1 cellular context compared by ENCODE assay signal in genomic region chr17:18260332-18261145, GRCh38.
TF ChIP-seq lines count a peak whose summit lies in the region.

MIEF2 (plus strand) TSS chr17:18260662; CDS start chr17:18262721, 2,059 bp downstream.

TF ChIP-seq in HepG2, 621 proteins besides CTCF, POLR2A, EP300 and RAD21 (continued from another document and continues in another):
- TF ChIP-seq HMG20A (CRISPR knock-in tag; IDR thresholded peaks at IDR 0.05; ENCODE audit: borderline replicate concordance) (no peak), JUND (CRISPR knock-in tag; IDR thresholded peaks at IDR 0.05) (no peak; the same call in 1 of the 2 replicates), KDM6A (CRISPR knock-in tag; IDR thresholded peaks at IDR 0.05; ENCODE audit: low read depth) (no peak), SNAPC5 (CRISPR knock-in tag; IDR thresholded peaks at IDR 0.05; ENCODE audit: borderline replicate concordance) (no peak), MAF1 (CRISPR knock-in tag; IDR thresholded peaks at IDR 0.05; ENCODE audit: borderline replicate concordance) (no peak; the same call in 1 of the 2 replicates), NFYB (CRISPR knock-in tag; IDR thresholded peaks at IDR 0.05) (peak; percentile 97), ZNF7 (CRISPR knock-in tag; IDR thresholded peaks at IDR 0.05) (no peak), YEATS4 (CRISPR knock-in tag; IDR thresholded peaks at IDR 0.05; ENCODE audit: borderline replicate concordance) (peak; percentile 77), BRF2 (CRISPR knock-in tag; IDR thresholded peaks at IDR 0.05) (no peak), SYNCRIP (IDR thresholded peaks at IDR 0.05; ENCODE audit: insufficient read depth, low read depth, low read length) (no peak), MTERF4 (CRISPR knock-in tag; IDR thresholded peaks at IDR 0.05) (no peak), HDAC1 (CRISPR knock-in tag; IDR thresholded peaks at IDR 0.05) (peak; percentile 72), ZNF230 (CRISPR knock-in tag; IDR thresholded peaks at IDR 0.05) (0 out of 2 replicates have a peak, but pooled peaks have one; percentile 65), ZNF414 (CRISPR knock-in tag; IDR thresholded peaks at IDR 0.05) (peak; percentile 91; the same call in 1 of the 2 replicates), DDIT3 (CRISPR knock-in tag; IDR thresholded peaks at IDR 0.05) (no peak), TIGD3 (CRISPR knock-in tag; IDR thresholded peaks at IDR 0.05; ENCODE audit: borderline replicate concordance) (peak; percentile 79; the same call in 1 of the 2 replicates), RAD51 (IDR thresholded peaks at IDR 0.05; ENCODE audit: borderline replicate concordance) (no peak), ZNF367 (CRISPR knock-in tag; IDR thresholded peaks at IDR 0.05; ENCODE audit: borderline replicate concordance) (no peak), THAP9 (CRISPR knock-in tag; IDR thresholded peaks at IDR 0.05; ENCODE audit: borderline replicate concordance) (peak; percentile 51; the same call in 1 of the 2 replicates), ZNF326 (CRISPR knock-in tag; IDR thresholded peaks at IDR 0.05; ENCODE audit: borderline replicate concordance) (no peak), CREB3 (CRISPR knock-in tag; IDR thresholded peaks at IDR 0.05) (no peak), ZBTB3 (CRISPR knock-in tag; IDR thresholded peaks at IDR 0.05; ENCODE audit: borderline replicate concordance, low read depth) (no peak), FOXK1 (CRISPR knock-in tag; IDR thresholded peaks at IDR 0.05; ENCODE audit: borderline replicate concordance, low read depth) (0 out of 2 replicates have a peak, but pooled peaks have one; percentile 14), NFE2L2 (IDR thresholded peaks at IDR 0.05; ENCODE audit: low read length) (no peak), TBX3 (IDR thresholded peaks at IDR 0.05; ENCODE audit: borderline replicate concordance) (peak; percentile 100), CEBPB (IDR thresholded peaks at IDR 0.05; ENCODE audit: borderline replicate concordance, low read depth, low read length) (no peak), TMF1 (CRISPR knock-in tag; IDR thresholded peaks at IDR 0.05; ENCODE audit: low read depth) (peak; percentile 51; the same call in 1 of the 2 replicates), KMT2A (CRISPR knock-in tag; IDR thresholded peaks at IDR 0.05) (no peak; the same call in 1 of the 2 replicates), ZNF30 (CRISPR knock-in tag; IDR thresholded peaks at IDR 0.05) (no peak), STAG1 (CRISPR knock-in tag; IDR thresholded peaks at IDR 0.05) (no peak), ZSCAN25 (CRISPR knock-in tag; IDR thresholded peaks at IDR 0.05) (peak; percentile 69), POLR2AphosphoS5 (IDR thresholded peaks at IDR 0.05; ENCODE audit: low read depth, low read length) (peak; percentile 79), ZNF20 (CRISPR knock-in tag; IDR thresholded peaks at IDR 0.05) (no peak), ZNF362 (CRISPR knock-in tag; IDR thresholded peaks at IDR 0.05; ENCODE audit: borderline replicate concordance) (no peak), HNRNPH1 (optimal IDR thresholded peaks at IDR 0.05; ENCODE audit: low read depth, low read length) (no peak), RARG (CRISPR knock-in tag; IDR thresholded peaks at IDR 0.05; ENCODE audit: low read depth) (no peak), ZBTB25 (CRISPR knock-in tag; IDR thresholded peaks at IDR 0.05) (peak; percentile 84; the same call in 1 of the 2 replicates), ZNF746 (CRISPR knock-in tag; IDR thresholded peaks at IDR 0.05) (no peak), ZBTB34 (CRISPR knock-in tag; IDR thresholded peaks at IDR 0.05) (no peak), ZNF547 (CRISPR knock-in tag; IDR thresholded peaks at IDR 0.05) (peak; percentile 20; the same call in 1 of the 2 replicates), CBX1 (IDR thresholded peaks at IDR 0.05; ENCODE audit: low read depth) (no peak), ELF3 (CRISPR knock-in tag; IDR thresholded peaks at IDR 0.05) (peak; percentile 55; the same call in 1 of the 2 replicates), PHF5A (CRISPR knock-in tag; IDR thresholded peaks at IDR 0.05; ENCODE audit: low read depth, unreplicated experiment) (peak; percentile 61), ZIK1 (CRISPR knock-in tag; IDR thresholded peaks at IDR 0.05; ENCODE audit: borderline replicate concordance, low read depth) (peak; percentile 63; the same call in 1 of the 2 replicates), POGK (CRISPR knock-in tag; conservative IDR thresholded peaks at IDR 0.05) (peak; percentile 68), ZNF780A (CRISPR knock-in tag; IDR thresholded peaks at IDR 0.05) (no peak), CBX2 (IDR thresholded peaks at IDR 0.05; ENCODE audit: low read depth, low read length) (no peak), CBX2 (CRISPR knock-in tag; IDR thresholded peaks at IDR 0.05; ENCODE audit: low read depth) (no peak), ZBTB42 (CRISPR knock-in tag; IDR thresholded peaks at IDR 0.05) (0 out of 2 replicates have a peak, but pooled peaks have one; percentile 40), ZNF576 (CRISPR knock-in tag; IDR thresholded peaks at IDR 0.05) (no peak), TSC22D2 (CRISPR knock-in tag; IDR thresholded peaks at IDR 0.05; ENCODE audit: borderline replicate concordance) (no peak; the same call in 1 of the 2 replicates), PAF1 (CRISPR knock-in tag; IDR thresholded peaks at IDR 0.05) (no peak), TERF1 (CRISPR knock-in tag; IDR thresholded peaks at IDR 0.05) (0 out of 2 replicates have a peak, but pooled peaks have one; percentile 84)
